In genomic region chr1:78490861-78491310, GRCh38 we compare ENCODE assay signal across 8 cellular contexts. TPM values are rescaled to one million over a fixed set of nuclear protein-coding genes. Genes with fewer than 3 reads are reported as not detected.
DNase-seq lines count a peak whose midpoint lies in the region; ATAC-seq and TF ChIP-seq lines count a peak whose summit lies in the region.

Gene PTGFR (plus strand): TSS chr1:78490974. CDS start chr1:78492744, 1,770 bp downstream.

- no peaks in the 10 kb centered on the region for H4K20me1 ChIP-seq in osteoblast (ENCODE audit: insufficient read depth, low read length)

- peak within 1 kb of the TSS; percentile 92 for H3K4me2 ChIP-seq in osteoblast (ENCODE audit: insufficient read depth, low read length)

- H3K27ac ChIP-seq in osteoblast (ENCODE audit: low read depth, low read length): peak within 1 kb of the TSS; percentile 38

- no peak within 1 kb of the TSS for H3K4me3 Mint-ChIP-seq in activated naive CD8-positive, alpha-beta T cell treated with anti-CD3 and anti-CD28 coated beads, Interleukin-2, amount 50 U/mL, for 24 hours

- H2AFZ ChIP-seq in osteoblast (ENCODE audit: low read length): peak within 1 kb of the TSS; percentile 91

- H3K4me1 ChIP-seq in osteoblast (ENCODE audit: insufficient read depth, low read length): peaks cover 23% of the 10 kb centered on the region

- H3K36me3 Mint-ChIP-seq in activated naive CD8-positive, alpha-beta T cell treated with anti-CD3 and anti-CD28 coated beads, Interleukin-2, amount 50 U/mL, for 24 hours (ENCODE audit: low read depth): peaks cover 1% of the 10 kb centered on the region

- peak within 1 kb of the TSS; percentile 94 for H3K4me3 ChIP-seq in fibroblast of mammary gland (ENCODE audit: control insufficient read depth, low read depth, low read length)
- H3K4me3 ChIP-seq in osteoblast (ENCODE audit: insufficient read depth, low read length): peak within 1 kb of the TSS; percentile 80

- no peak within 1 kb of the TSS for H3K27ac Mint-ChIP-seq in activated naive CD8-positive, alpha-beta T cell treated with anti-CD3 and anti-CD28 coated beads, Interleukin-2, amount 50 U/mL, for 24 hours

- no peaks in the 10 kb centered on the region for H3K9me3 ChIP-seq in osteoblast (ENCODE audit: low read depth, low read length)

- no peaks in the 10 kb centered on the region for H3K27me3 ChIP-seq in osteoblast (ENCODE audit: insufficient read depth, low read length)

- no peak for ATAC-seq in HG02610 (IDR thresholded peaks at IDR 0.05; ENCODE audit: unreplicated experiment)
- ATAC-seq in activated naive CD8-positive, alpha-beta T cell treated with anti-CD3 and anti-CD28 coated beads, Interleukin-2, amount 50 U/mL, for 24 hours: no peak

- no peak for TF ChIP-seq CTCF in fibroblast of mammary gland (conservative IDR thresholded peaks at IDR 0.05; ENCODE audit: control insufficient read depth, insufficient read depth, low read depth, low read length)
- no peak for TF ChIP-seq CTCF in osteoblast (IDR thresholded peaks at IDR 0.05; ENCODE audit: extremely low read depth, low read depth, low read length)

- H3K4me1 Mint-ChIP-seq in activated naive CD8-positive, alpha-beta T cell treated with anti-CD3 and anti-CD28 coated beads, Interleukin-2, amount 50 U/mL, for 24 hours: peaks cover 3% of the 10 kb centered on the region

- H3K27me3 Mint-ChIP-seq in activated naive CD8-positive, alpha-beta T cell treated with anti-CD3 and anti-CD28 coated beads, Interleukin-2, amount 50 U/mL, for 24 hours: peaks cover 32% of the 10 kb centered on the region

- H3K36me3 ChIP-seq in osteoblast (ENCODE audit: insufficient read depth, low read length): peaks cover 4% of the 10 kb centered on the region

- no peaks in the 10 kb centered on the region for H3K9me3 Mint-ChIP-seq in activated naive CD8-positive, alpha-beta T cell treated with anti-CD3 and anti-CD28 coated beads, Interleukin-2, amount 50 U/mL, for 24 hours

- peaks cover 18% of the 10 kb centered on the region for H3K79me2 ChIP-seq in osteoblast (ENCODE audit: insufficient read depth, low read length)

- DNase-seq in COR-L47 (lab: John Stamatoyannopoulos, UW): peak; percentile 43
- peak; percentile 83 for DNase-seq in NCI-H510A treated with DMSO at 0.1 percent for 48 hours (lab: John Stamatoyannopoulos, UW)
- DNase-seq in fibroblast of mammary gland (ENCODE audit: low read depth): peak; percentile 40
- DNase-seq in osteoblast (ENCODE audit: insufficient read length, low spot score, missing footprints): peak; percentile 86
- no peak for DNase-seq in medulla oblongata (ENCODE audit: extremely low spot score)
- no peak for DNase-seq in activated naive CD8-positive, alpha-beta T cell treated with anti-CD3 and anti-CD28 coated beads, Interleukin-2, amount 50 U/mL, for 24 hours
- DNase-seq in activated naive CD4-positive, alpha-beta T cell treated with Interleukin-2 at 50 U/mL for 16 hours: no peak

RNA-seq across cellular contexts. Expression of gene PTGFR, which starts in this region (rescaled TPM):
- 67.7 and 81.9 TPM in 2 replicates for total RNA-seq in osteoblast

Comparison
In these comparisons a context has a peak if more than half of its experiments do, and no peak if none do; other contexts are left out.
1. DNase-seq: peak in COR-L47 (single experiment), NCI-H510A treated with DMSO at 0.1 percent for 48 hours (single experiment), fibroblast of mammary gland (single experiment) and osteoblast (single experiment); none in medulla oblongata (single experiment), activated naive CD8-positive, alpha-beta T cell treated with anti-CD3 and anti-CD28 coated beads, Interleukin-2, amount 50 U/mL, for 24 hours (single experiment) and activated naive CD4-positive, alpha-beta T cell treated with Interleukin-2 at 50 U/mL for 16 hours (single experiment).